8 cellular contexts compared by ENCODE assay signal in genomic region chr12:6752931-6753771, GRCh38. TPM values are rescaled to one million over a fixed set of nuclear protein-coding genes. Genes with fewer than 3 reads are reported as not detected.
DNase-seq lines count a peak whose midpoint lies in the region; ATAC-seq and TF ChIP-seq lines count a peak whose summit lies in the region.

Gene MLF2 (minus strand): TSS chr12:6753141. CDS start chr12:6752334, 807 bp downstream.

- peak within 1 kb of the TSS; percentile 86 for H3K4me3 ChIP-seq in GM08714 (ENCODE audit: low read length)

- DNase-seq in NCI-H1092 (lab: John Stamatoyannopoulos, UW) (peak; percentile 89), globus pallidus (ENCODE audit: low spot score) (peak; percentile 98), occipital lobe (lab: John Stamatoyannopoulos, UW) (peak; percentile 95)

- peak within 1 kb of the TSS; percentile 99 for H3K27ac ChIP-seq in temporal lobe (ENCODE audit: low read depth, low read length)

- H3K4me1 Mint-ChIP-seq in activated naive CD4-positive, alpha-beta T cell treated with anti-CD3 and anti-CD28 coated beads, Interleukin-2, amount 50 U/mL, for 24 hours = peaks cover 21% of the 10 kb centered on the region

- H3K4me3 Mint-ChIP-seq in activated naive CD4-positive, alpha-beta T cell treated with anti-CD3 and anti-CD28 coated beads, Interleukin-2, amount 50 U/mL, for 24 hours = peak within 1 kb of the TSS; percentile 94

- no peaks in the 10 kb centered on the region for H3K9me3 Mint-ChIP-seq in activated naive CD4-positive, alpha-beta T cell treated with anti-CD3 and anti-CD28 coated beads, Interleukin-2, amount 50 U/mL, for 24 hours

- peak; percentile 84 for ATAC-seq in HG02588 (IDR thresholded peaks at IDR 0.05; ENCODE audit: unreplicated experiment)
- peak; percentile 91 for ATAC-seq in SK-N-SH treated with all-trans-retinoic acid at 6 μM for 48 hours

- H3K27me3 Mint-ChIP-seq in activated naive CD4-positive, alpha-beta T cell treated with anti-CD3 and anti-CD28 coated beads, Interleukin-2, amount 50 U/mL, for 24 hours = no peaks in the 10 kb centered on the region

- H3K36me3 Mint-ChIP-seq in activated naive CD4-positive, alpha-beta T cell treated with anti-CD3 and anti-CD28 coated beads, Interleukin-2, amount 50 U/mL, for 24 hours = peaks cover 3% of the 10 kb centered on the region

- peak within 1 kb of the TSS; percentile 98 for H3K27ac Mint-ChIP-seq in activated naive CD4-positive, alpha-beta T cell treated with anti-CD3 and anti-CD28 coated beads, Interleukin-2, amount 50 U/mL, for 24 hours

TF ChIP-seq in SK-N-SH treated with all-trans-retinoic acid at 6 μM for 48 hours, 23 proteins besides CTCF, POLR2A, EP300 and RAD21:
- peak; percentile 43; the same call in 1 of the 2 replicates for TF ChIP-seq ZFP3 (CRISPR knock-in tag; IDR thresholded peaks at IDR 0.05)
- peak; percentile 93; the same call in 1 of the 2 replicates for TF ChIP-seq PATZ1 (CRISPR knock-in tag; IDR thresholded peaks at IDR 0.05; ENCODE audit: borderline replicate concordance)
- no peak for TF ChIP-seq BACH2 (CRISPR knock-in tag; IDR thresholded peaks at IDR 0.05; ENCODE audit: borderline replicate concordance)
- TF ChIP-seq ESRRG (CRISPR knock-in tag; IDR thresholded peaks at IDR 0.05) = no peak
- TF ChIP-seq ZC3H10 (CRISPR knock-in tag; IDR thresholded peaks at IDR 0.05) = 0 out of 2 replicates have a peak, but pooled peaks have one; percentile 14
TF ChIP-seq in SK-N-SH treated with all-trans-retinoic acid at 6 μM for 48 hours: peak in this region for 3.

RNA-seq across cellular contexts. Expression of gene MLF2, which starts in this region (rescaled TPM):
- 81.4 TPM for total RNA-seq in occipital lobe
- 102 TPM for total RNA-seq in temporal lobe

Comparison
In these comparisons a context has a peak if more than half of its experiments do, and no peak if none do; other contexts are left out.
1. Peak in every context shown above with its lines: DNase-seq, ATAC-seq, H3K4me3 ChIP-seq and H3K27ac ChIP-seq.